ENCODE assay signal across 1 cellular context in genomic region chr4:139163806-139164206, GRCh38.
TF ChIP-seq lines count a peak whose summit lies in the region.

No MANE protein-coding gene starts in this region.

TF ChIP-seq in K562, 482 proteins besides CTCF, POLR2A, EP300 and RAD21 (continued from another document):
- TF ChIP-seq MTA1 (IDR thresholded peaks at IDR 0.05; ENCODE audit: borderline replicate concordance) (peak; percentile 92), YBX1 (IDR thresholded peaks at IDR 0.05) (0 out of 2 replicates have a peak, but pooled peaks have one; percentile 39), SMARCA4 (IDR thresholded peaks at IDR 0.05) (peak; percentile 55; the same call in 1 of the 2 replicates), ZNF3 (CRISPR knock-in tag; IDR thresholded peaks at IDR 0.05) (no peak), ZNF407 (IDR thresholded peaks at IDR 0.05; ENCODE audit: low read depth) (0 out of 2 replicates have a peak, but pooled peaks have one; percentile 19), ARHGAP35 (IDR thresholded peaks at IDR 0.05; ENCODE audit: partially characterized antibody) (peak; percentile 62), ZNF431 (CRISPR knock-in tag; IDR thresholded peaks at IDR 0.05) (no peak), NBN (IDR thresholded peaks at IDR 0.05; ENCODE audit: low read depth) (peak; percentile 61; the same call in 1 of the 2 replicates), LEF1 (IDR thresholded peaks at IDR 0.05) (no peak), PHB2 (IDR thresholded peaks at IDR 0.05; ENCODE audit: low read depth) (0 out of 2 replicates have a peak, but pooled peaks have one; percentile 26), ARNT (IDR thresholded peaks at IDR 0.05) (peak in 1 of 2 experiments; percentile 60; a peak in 1 of 4 replicates), FOXA1 (IDR thresholded peaks at IDR 0.05; ENCODE audit: borderline replicate concordance) (no peak), SMAD1 (IDR thresholded peaks at IDR 0.05; ENCODE audit: low read depth, low read length, partially characterized antibody) (no peak), GATAD2A (IDR thresholded peaks at IDR 0.05) (peak; percentile 74; the same call in 1 of the 2 replicates), LARP7 (IDR thresholded peaks at IDR 0.05) (peak; percentile 97), KAT8 (IDR thresholded peaks at IDR 0.05; ENCODE audit: low read depth) (no peak), MAFK (IDR thresholded peaks at IDR 0.05; ENCODE audit: low read length) (no peak), MEF2D (tag; conservative IDR thresholded peaks at IDR 0.05; ENCODE audit: low read depth) (peak; percentile 37; the same call in 1 of the 2 replicates), TRIM24 (IDR thresholded peaks at IDR 0.05) (peak in 1 of 2 experiments; percentile 52; a peak in 2 of 4 replicates), EHMT2 (IDR thresholded peaks at IDR 0.05) (peak; percentile 56; the same call in 1 of the 2 replicates), SUPT5H (IDR thresholded peaks at IDR 0.05) (0 out of 2 replicates have a peak, but pooled peaks have one; percentile 19), RBBP5 (IDR thresholded peaks at IDR 0.05; ENCODE audit: borderline replicate concordance, insufficient read depth, low read length, poor library complexity, severe bottlenecking) (no peak), NCOA4 (IDR thresholded peaks at IDR 0.05; ENCODE audit: partially characterized antibody) (peak; percentile 76), HDAC1 (IDR thresholded peaks at IDR 0.05) (peak in 1 of 2 experiments; percentile 67; a peak in 2 of 4 replicates), GTF2F1 (IDR thresholded peaks at IDR 0.05; ENCODE audit: low read depth, low read length) (no peak), ZNF384 (IDR thresholded peaks at IDR 0.05; ENCODE audit: low read depth, low read length) (0 out of 2 replicates have a peak, but pooled peaks have one; percentile 34), SPI1 (IDR thresholded peaks at IDR 0.05; ENCODE audit: borderline replicate concordance, low read depth, low read length) (peak; percentile 56; the same call in 1 of the 2 replicates), ZNF239 (CRISPR knock-in tag; IDR thresholded peaks at IDR 0.05) (no peak), MAZ (CRISPR knock-in tag; conservative IDR thresholded peaks at IDR 0.05 in 1 of 2, IDR thresholded peaks at IDR 0.05 in 1 of 2) (peak in 1 of 2 experiments; percentile 24; a peak in 1 of 4 replicates), OTX1 (CRISPR knock-in tag; IDR thresholded peaks at IDR 0.05) (0 out of 2 replicates have a peak, but pooled peaks have one; percentile 8), ARID2 (IDR thresholded peaks at IDR 0.05) (0 out of 2 replicates have a peak, but pooled peaks have one; percentile 57), MTA2 (IDR thresholded peaks at IDR 0.05; ENCODE audit: low read depth) (peak; percentile 69), SMARCE1 (IDR thresholded peaks at IDR 0.05) (peak; percentile 63), MTF1 (CRISPR knock-in tag; IDR thresholded peaks at IDR 0.05; ENCODE audit: borderline replicate concordance) (no peak), CREM (IDR thresholded peaks at IDR 0.05; ENCODE audit: low read depth) (no peak), CC2D1A (IDR thresholded peaks at IDR 0.05) (peak; percentile 57)
- TF ChIP-seq, protein P1, sequence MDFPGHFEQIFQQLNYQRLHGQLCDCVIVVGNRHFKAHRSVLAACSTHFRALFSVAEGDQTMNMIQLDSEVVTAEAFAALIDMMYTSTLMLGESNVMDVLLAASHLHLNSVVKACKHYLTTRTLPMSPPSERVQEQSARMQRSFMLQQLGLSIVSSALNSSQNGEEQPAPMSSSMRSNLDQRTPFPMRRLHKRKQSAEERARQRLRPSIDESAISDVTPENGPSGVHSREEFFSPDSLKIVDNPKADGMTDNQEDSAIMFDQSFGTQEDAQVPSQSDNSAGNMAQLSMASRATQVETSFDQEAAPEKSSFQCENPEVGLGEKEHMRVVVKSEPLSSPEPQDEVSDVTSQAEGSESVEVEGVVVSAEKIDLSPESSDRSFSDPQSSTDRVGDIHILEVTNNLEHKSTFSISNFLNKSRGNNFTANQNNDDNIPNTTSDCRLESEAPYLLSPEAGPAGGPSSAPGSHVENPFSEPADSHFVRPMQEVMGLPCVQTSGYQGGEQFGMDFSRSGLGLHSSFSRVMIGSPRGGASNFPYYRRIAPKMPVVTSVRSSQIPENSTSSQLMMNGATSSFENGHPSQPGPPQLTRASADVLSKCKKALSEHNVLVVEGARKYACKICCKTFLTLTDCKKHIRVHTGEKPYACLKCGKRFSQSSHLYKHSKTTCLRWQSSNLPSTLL (IDR thresholded peaks at IDR 0.05): peak; percentile 57; the same call in 1 of the 2 replicates
- TF ChIP-seq, protein P2, sequence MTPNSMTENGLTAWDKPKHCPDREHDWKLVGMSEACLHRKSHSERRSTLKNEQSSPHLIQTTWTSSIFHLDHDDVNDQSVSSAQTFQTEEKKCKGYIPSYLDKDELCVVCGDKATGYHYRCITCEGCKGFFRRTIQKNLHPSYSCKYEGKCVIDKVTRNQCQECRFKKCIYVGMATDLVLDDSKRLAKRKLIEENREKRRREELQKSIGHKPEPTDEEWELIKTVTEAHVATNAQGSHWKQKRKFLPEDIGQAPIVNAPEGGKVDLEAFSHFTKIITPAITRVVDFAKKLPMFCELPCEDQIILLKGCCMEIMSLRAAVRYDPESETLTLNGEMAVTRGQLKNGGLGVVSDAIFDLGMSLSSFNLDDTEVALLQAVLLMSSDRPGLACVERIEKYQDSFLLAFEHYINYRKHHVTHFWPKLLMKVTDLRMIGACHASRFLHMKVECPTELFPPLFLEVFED (CRISPR knock-in tag; conservative IDR thresholded peaks at IDR 0.05): 0 out of 2 replicates have a peak, but pooled peaks have one; percentile 50
- TF ChIP-seq, protein P3, sequence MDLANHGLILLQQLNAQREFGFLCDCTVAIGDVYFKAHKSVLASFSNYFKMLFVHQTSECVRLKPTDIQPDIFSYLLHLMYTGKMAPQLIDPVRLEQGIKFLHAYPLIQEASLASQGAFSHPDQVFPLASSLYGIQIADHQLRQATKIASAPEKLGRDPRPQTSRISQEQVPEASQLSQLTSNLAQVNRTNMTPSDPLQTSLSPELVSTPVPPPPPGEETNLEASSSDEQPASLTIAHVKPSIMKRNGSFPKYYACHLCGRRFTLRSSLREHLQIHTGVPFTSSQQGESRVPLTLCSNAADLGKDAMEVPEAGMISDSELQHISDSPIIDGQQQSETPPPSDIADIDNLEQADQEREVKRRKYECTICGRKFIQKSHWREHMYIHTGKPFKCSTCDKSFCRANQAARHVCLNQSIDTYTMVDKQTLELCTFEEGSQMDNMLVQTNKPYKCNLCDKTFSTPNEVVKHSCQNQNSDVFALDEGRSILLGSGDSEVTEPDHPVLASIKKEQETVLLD (IDR thresholded peaks at IDR 0.05): peak; percentile 86
- TF ChIP-seq, protein P4, sequence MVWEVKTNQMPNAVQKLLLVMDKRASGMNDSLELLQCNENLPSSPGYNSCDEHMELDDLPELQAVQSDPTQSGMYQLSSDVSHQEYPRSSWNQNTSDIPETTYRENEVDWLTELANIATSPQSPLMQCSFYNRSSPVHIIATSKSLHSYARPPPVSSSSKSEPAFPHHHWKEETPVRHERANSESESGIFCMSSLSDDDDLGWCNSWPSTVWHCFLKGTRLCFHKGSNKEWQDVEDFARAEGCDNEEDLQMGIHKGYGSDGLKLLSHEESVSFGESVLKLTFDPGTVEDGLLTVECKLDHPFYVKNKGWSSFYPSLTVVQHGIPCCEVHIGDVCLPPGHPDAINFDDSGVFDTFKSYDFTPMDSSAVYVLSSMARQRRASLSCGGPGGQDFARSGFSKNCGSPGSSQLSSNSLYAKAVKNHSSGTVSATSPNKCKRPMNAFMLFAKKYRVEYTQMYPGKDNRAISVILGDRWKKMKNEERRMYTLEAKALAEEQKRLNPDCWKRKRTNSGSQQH (CRISPR knock-in tag; IDR thresholded peaks at IDR 0.05): peak; percentile 53; the same call in 1 of the 2 replicates
- TF ChIP-seq, protein P5, sequence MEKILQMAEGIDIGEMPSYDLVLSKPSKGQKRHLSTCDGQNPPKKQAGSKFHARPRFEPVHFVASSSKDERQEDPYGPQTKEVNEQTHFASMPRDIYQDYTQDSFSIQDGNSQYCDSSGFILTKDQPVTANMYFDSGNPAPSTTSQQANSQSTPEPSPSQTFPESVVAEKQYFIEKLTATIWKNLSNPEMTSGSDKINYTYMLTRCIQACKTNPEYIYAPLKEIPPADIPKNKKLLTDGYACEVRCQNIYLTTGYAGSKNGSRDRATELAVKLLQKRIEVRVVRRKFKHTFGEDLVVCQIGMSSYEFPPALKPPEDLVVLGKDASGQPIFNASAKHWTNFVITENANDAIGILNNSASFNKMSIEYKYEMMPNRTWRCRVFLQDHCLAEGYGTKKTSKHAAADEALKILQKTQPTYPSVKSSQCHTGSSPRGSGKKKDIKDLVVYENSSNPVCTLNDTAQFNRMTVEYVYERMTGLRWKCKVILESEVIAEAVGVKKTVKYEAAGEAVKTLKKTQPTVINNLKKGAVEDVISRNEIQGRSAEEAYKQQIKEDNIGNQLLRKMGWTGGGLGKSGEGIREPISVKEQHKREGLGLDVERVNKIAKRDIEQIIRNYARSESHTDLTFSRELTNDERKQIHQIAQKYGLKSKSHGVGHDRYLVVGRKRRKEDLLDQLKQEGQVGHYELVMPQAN (IDR thresholded peaks at IDR 0.05; ENCODE audit: borderline replicate concordance): 0 out of 2 replicates have a peak, but pooled peaks have one; percentile 34
- TF ChIP-seq, protein P6, sequence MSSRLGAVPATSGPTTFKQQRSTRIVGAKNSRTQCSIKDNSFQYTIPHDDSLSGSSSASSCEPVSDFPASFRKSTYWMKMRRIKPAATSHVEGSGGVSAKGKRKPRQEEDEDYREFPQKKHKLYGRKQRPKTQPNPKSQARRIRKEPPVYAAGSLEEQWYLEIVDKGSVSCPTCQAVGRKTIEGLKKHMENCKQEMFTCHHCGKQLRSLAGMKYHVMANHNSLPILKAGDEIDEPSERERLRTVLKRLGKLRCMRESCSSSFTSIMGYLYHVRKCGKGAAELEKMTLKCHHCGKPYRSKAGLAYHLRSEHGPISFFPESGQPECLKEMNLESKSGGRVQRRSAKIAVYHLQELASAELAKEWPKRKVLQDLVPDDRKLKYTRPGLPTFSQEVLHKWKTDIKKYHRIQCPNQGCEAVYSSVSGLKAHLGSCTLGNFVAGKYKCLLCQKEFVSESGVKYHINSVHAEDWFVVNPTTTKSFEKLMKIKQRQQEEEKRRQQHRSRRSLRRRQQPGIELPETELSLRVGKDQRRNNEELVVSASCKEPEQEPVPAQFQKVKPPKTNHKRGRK (tag; IDR thresholded peaks at IDR 0.05): peak; percentile 98
- TF ChIP-seq, protein P7, sequence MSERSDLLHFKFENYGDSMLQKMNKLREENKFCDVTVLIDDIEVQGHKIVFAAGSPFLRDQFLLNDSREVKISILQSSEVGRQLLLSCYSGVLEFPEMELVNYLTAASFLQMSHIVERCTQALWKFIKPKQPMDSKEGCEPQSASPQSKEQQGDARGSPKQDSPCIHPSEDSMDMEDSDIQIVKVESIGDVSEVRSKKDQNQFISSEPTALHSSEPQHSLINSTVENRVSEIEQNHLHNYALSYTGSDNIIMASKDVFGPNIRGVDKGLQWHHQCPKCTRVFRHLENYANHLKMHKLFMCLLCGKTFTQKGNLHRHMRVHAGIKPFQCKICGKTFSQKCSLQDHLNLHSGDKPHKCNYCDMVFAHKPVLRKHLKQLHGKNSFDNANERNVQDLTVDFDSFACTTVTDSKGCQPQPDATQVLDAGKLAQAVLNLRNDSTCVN (CRISPR knock-in tag; IDR thresholded peaks at IDR 0.05): peak; percentile 80; the same call in 1 of the 2 replicates
